ENCODE assay signal across 7 cellular contexts in the genomic region with DNA sequence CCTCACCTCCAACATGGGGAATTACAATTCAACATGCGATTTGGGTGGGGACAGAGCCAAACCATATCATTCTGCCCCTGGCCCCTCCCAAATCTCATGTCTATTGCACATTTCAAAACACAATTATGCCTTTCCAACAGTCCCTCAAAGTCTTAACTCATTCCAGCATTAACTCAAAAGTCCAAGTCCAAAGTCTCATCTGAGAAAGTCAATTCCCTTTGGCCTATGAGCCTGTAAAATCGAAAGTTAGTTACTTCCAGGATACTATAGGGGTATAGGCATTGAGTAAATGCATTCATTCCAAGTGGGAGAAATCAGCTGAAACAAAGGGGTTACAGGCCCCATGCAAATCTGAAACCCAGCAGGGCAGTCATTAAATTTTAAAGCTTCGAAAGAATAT.
"Had no signal": no experiment of that assay in that cellular context is flagged by ENCODE, and none has a peak within 500 bp of the region (broad histone marks: within the 10 kb centered on the region; RNA-seq: fewer than 3 reads in every experiment).

No MANE protein-coding gene starts in this region.

- DNase-seq: IMR-90, KBM-7, KG1 had no signal

- H3K4me3 ChIP-seq: K562 had no signal

- FAIRE-seq: HTR-8/SVneo, K562 had no signal

- ATAC-seq: K562 had no signal

- H3K27ac ChIP-seq: HL-60, KMS-11 had no signal

- H3K4me2 ChIP-seq: KMS-11 had no signal

- H3K9ac ChIP-seq: KMS-11 had no signal
